8 cellular contexts compared by ENCODE assay signal in the genomic region with DNA sequence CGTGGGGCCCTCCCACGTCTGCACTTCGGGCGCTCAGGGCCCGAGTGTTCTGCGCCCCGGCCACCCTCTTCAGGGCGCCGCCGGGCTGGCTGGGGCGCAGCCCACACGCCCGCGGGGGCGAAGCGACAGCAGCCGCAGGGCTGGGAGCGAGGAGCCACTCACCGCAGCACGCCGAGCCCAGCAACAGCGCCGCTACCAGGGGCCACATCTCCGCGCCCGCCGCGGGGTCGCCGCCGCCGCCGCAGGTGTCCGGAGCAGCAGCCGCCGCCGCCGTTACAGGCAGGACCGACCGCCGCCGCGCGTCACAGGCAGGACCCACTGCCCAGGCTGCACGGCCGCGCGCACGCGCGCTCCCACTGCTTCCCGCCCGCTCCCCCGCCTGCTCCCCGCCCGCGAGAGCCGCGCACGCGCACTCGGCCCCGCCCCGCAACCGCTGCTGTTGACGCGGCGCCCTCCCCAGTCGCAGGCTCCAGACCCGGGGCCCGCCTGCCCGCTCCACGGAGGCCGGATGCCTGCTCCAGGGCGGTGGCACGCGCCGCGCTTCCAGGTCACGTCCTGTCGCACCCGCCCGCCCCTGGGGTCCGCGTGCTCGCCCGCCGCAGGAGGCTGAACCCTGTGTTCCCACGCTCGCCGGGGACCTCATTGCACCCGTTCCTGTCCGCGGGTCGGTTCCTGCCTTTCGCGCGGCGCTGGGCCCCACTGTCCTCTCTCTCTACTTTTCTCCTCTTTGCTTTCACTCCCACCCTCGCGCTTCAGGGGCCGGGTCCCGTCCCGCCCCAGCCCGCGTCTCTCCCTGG. TPM values are rescaled to one million over a fixed set of nuclear protein-coding genes. Genes with fewer than 3 reads are reported as not detected.
DNase-seq lines count a peak whose midpoint lies in the region; ATAC-seq and TF ChIP-seq lines count a peak whose summit lies in the region.

TSS of gene CD47 (minus strand) at position 331 of the 797 bp plus-strand sequence. CDS start at position 208, 123 bp downstream.

- H3K79me1 ChIP-seq in IMR-90 (ENCODE audit: low read depth in 1 of 2, low read length in 2 of 2), result peaks cover 12 to 40% of the 10 kb centered on the region in 2 experiments

- H3K27me3 ChIP-seq in IMR-90 (ENCODE audit: control insufficient read depth, insufficient read depth, low read length), result no peaks in the 10 kb centered on the region
- peaks cover 9% of the 10 kb centered on the region for H3K27me3 ChIP-seq in OCI-LY3 (ENCODE audit: low read depth, low read length)
- no peaks in the 10 kb centered on the region for H3K27me3 ChIP-seq in mononuclear cell (ENCODE audit: insufficient read depth, low read length)

- TF ChIP-seq RAD21 in IMR-90 (IDR thresholded peaks at IDR 0.05; ENCODE audit: low read length), result no peak

- H3K56ac ChIP-seq in IMR-90 (ENCODE audit: extremely low read depth, insufficient read depth, low read length), result peak within 1 kb of the TSS; percentile 83

- peak within 1 kb of the TSS; percentile 81 for H4K91ac ChIP-seq in IMR-90 (ENCODE audit: insufficient read depth, low read depth, low read length)

- H3K9me3 ChIP-seq in IMR-90 (ENCODE audit: control insufficient read depth, insufficient read depth, low read length) (no peaks in the 10 kb centered on the region), OCI-LY3 (ENCODE audit: insufficient read depth, low read length) (no peaks in the 10 kb centered on the region), mononuclear cell (ENCODE audit: low read depth, low read length) (no peaks in the 10 kb centered on the region)

- peak within 1 kb of the TSS; percentile 95 for H3K9ac ChIP-seq in IMR-90 (ENCODE audit: low read depth, low read length)
- H3K9ac ChIP-seq in OCI-LY3 (ENCODE audit: low read length), result peak within 1 kb of the TSS; percentile 94

- H2AK9ac ChIP-seq in IMR-90 (replicated peaks; ENCODE audit: low read depth, low read length, poor library complexity), result peak within 1 kb of the TSS; percentile 92

- WGBS in IMR-90 (ENCODE audit: extremely low coverage in 2 of 2, insufficient read length in 1 of 2), 2 experiments, result 1% methylated on average over 89 of the region's 106 CpGs; no CpG with 5 or more reads in 1 of the 2 experiments

- TF ChIP-seq POLR2A in IMR-90 (IDR thresholded peaks at IDR 0.05; ENCODE audit: low read depth, low read length), result peak; percentile 84

- H2AFZ ChIP-seq in IMR-90 (replicated peaks; ENCODE audit: low read length, poor library complexity) (peak within 1 kb of the TSS; percentile 93), OCI-LY3 (ENCODE audit: low read depth, low read length) (peak within 1 kb of the TSS; percentile 61)

- peak within 1 kb of the TSS; percentile 94 for H3K14ac ChIP-seq in IMR-90 (replicated peaks; ENCODE audit: low read depth, low read length)

- peak within 1 kb of the TSS; percentile 82 to 91 for H4K8ac ChIP-seq in IMR-90 (ENCODE audit: low read depth in 2 of 2, low read length in 2 of 2)

- no TSS peak for BruUV-seq in IMR-90 (replicated peaks; lab: Mats Ljungman, UMichigan)

- H3K27ac ChIP-seq in IMR-90 (ENCODE audit: insufficient read depth, low read length) (peak within 1 kb of the TSS; percentile 95), OCI-LY3 (ENCODE audit: low read length) (peak within 1 kb of the TSS; percentile 68)

- H3K4ac ChIP-seq in IMR-90 (ENCODE audit: low read depth, low read length), result peak within 1 kb of the TSS; percentile 91

- CTCF ChIA-PET in IMR-90 (lab: Yijun Ruan, JAX), result no interaction called here

- dilution Hi-C loops in IMR-90 (cut with HindIII; ENCODE audit: low sequenced_read_pairs, unreplicated experiment), result no loop called here

- H3K9me1 ChIP-seq in IMR-90 (ENCODE audit: insufficient read depth, low read length), result no peaks in the 10 kb centered on the region

- in situ Hi-C loops in IMR-90 (cut with MboI; ENCODE audit: low sequenced_read_pairs), result no loop called here

- peak within 1 kb of the TSS; percentile 98 for H3K23ac ChIP-seq in IMR-90 (ENCODE audit: low read depth, low read length)

- peak within 1 kb of the TSS; percentile 8; the same call in 1 of the 3 replicates for H2BK15ac ChIP-seq in IMR-90 (ENCODE audit: low read depth, low read length)

- DNase-seq in D341Med (ENCODE audit: low spot score) (peak; percentile 100), IMR-90 (peak; percentile 87), activated T-cell treated with anti-CD3 and anti-CD28 coated beads for 4 hours (peak; percentile 91), epithelial cell of esophagus (ENCODE audit: low read depth) (peak; percentile 92)
- peak; percentile 92 to 94 for DNase-seq in stimulated activated CD8-positive, alpha-beta memory T cell treated with anti-CD3 and anti-CD28 coated beads, Interleukin-2, amount 100 ng/mL, for 48 hours (ENCODE audit: low read depth in 2 of 2)

- H2AK5ac ChIP-seq in IMR-90 (ENCODE audit: low read depth, low read length), result peak within 1 kb of the TSS; percentile 54

- TF ChIP-seq CTCF in IMR-90 (conservative IDR thresholded peaks at IDR 0.05; ENCODE audit: low read depth, low read length), result no peak
- no peak for TF ChIP-seq CTCF in OCI-LY3 (IDR thresholded peaks at IDR 0.05; ENCODE audit: low read depth, low read length)
- TF ChIP-seq CTCF in epithelial cell of esophagus (IDR thresholded peaks at IDR 0.05; ENCODE audit: insufficient read depth, low read depth, low read length, missing control alignments), result no peak

- H3K4me1 ChIP-seq in IMR-90 (ENCODE audit: control insufficient read depth, insufficient read depth, low read length) (peaks cover 3% of the 10 kb centered on the region; the same call in 1 of the 2 replicates), OCI-LY3 (ENCODE audit: low read length) (peaks cover 24% of the 10 kb centered on the region), mononuclear cell (ENCODE audit: insufficient read depth, low read length) (peaks cover 42% of the 10 kb centered on the region)

- peaks cover 48% of the 10 kb centered on the region for H3K79me2 ChIP-seq in OCI-LY3 (ENCODE audit: low read length)

- peak within 1 kb of the TSS; percentile 61 for H3K18ac ChIP-seq in IMR-90 (ENCODE audit: low read depth, low read length)

- H3K4me2 ChIP-seq in IMR-90 (ENCODE audit: low read depth, low read length) (peak within 1 kb of the TSS; percentile 99), OCI-LY3 (ENCODE audit: low read length) (peak within 1 kb of the TSS; percentile 91)

- H4K5ac ChIP-seq in IMR-90 (ENCODE audit: low read depth, low read length), result peak within 1 kb of the TSS; percentile 88

- H4K20me1 ChIP-seq in IMR-90 (ENCODE audit: insufficient read depth, low read length), result peaks cover 12% of the 10 kb centered on the region; the same call in 1 of the 2 replicates
- peaks cover 27% of the 10 kb centered on the region for H4K20me1 ChIP-seq in OCI-LY3 (ENCODE audit: insufficient read depth, low read length)

- 0 out of 2 replicates have a peak within 1 kb of the TSS, but pooled peaks have one; percentile 12 for H2BK20ac ChIP-seq in IMR-90 (ENCODE audit: low read depth, low read length)

- peak within 1 kb of the TSS; percentile 82 for H2BK5ac ChIP-seq in IMR-90 (ENCODE audit: low read depth, low read length, poor library complexity, severe bottlenecking)

- POLR2A ChIA-PET in IMR-90 (lab: Charles Lee; ENCODE audit: unreplicated experiment), result no interaction called here

- ATAC-seq in GM21526 (IDR thresholded peaks at IDR 0.05; ENCODE audit: low FRiP score, unreplicated experiment), result peak; percentile 66
- peak; percentile 92 for ATAC-seq in IMR-90 (ENCODE audit: low read depth)

- H3K36me3 ChIP-seq in IMR-90 (ENCODE audit: control insufficient read depth, insufficient read depth, low read length) (no peaks in the 10 kb centered on the region), OCI-LY3 (replicated peaks; ENCODE audit: low read depth, low read length) (peaks cover 21% of the 10 kb centered on the region)

- intact Hi-C loops in IMR-90 (cut with micrococcal nuclease), result loop anchor here (1.0 to 10.0 kb wide), 4 partner anchors 40 to 214 kb away; partner anchors contain the start of gene IFT57

- peak within 1 kb of the TSS; percentile 79 for H2BK120ac ChIP-seq in IMR-90 (ENCODE audit: low read depth, low read length)

- H3K4me3 ChIP-seq in IMR-90 (ENCODE audit: insufficient read depth, low read depth, low read length) (peak within 1 kb of the TSS; percentile 99), OCI-LY3 (ENCODE audit: low read length) (peak within 1 kb of the TSS; percentile 98), epithelial cell of esophagus (ENCODE audit: low read length) (peak within 1 kb of the TSS; percentile 80), mononuclear cell (ENCODE audit: low read length) (peak within 1 kb of the TSS; percentile 92)

TF ChIP-seq in IMR-90, 13 proteins besides CTCF, POLR2A, EP300 and RAD21 (continues in another document):
- TF ChIP-seq NFE2L2 (IDR thresholded peaks at IDR 0.05; ENCODE audit: low read depth, low read length) (no peak), BHLHE40 (IDR thresholded peaks at IDR 0.05; ENCODE audit: low read depth, low read length) (peak; percentile 58), CHD1 (IDR thresholded peaks at IDR 0.05; ENCODE audit: low read depth, low read length) (no peak), SMC3 (IDR thresholded peaks at IDR 0.05; ENCODE audit: low read depth, low read length) (no peak), CEBPB (IDR thresholded peaks at IDR 0.05; ENCODE audit: low read depth, low read length) (no peak), RFX5 (IDR thresholded peaks at IDR 0.05; ENCODE audit: low read depth, low read length) (no peak), MAFK (IDR thresholded peaks at IDR 0.05; ENCODE audit: low read depth, low read length) (no peak), MXI1 (IDR thresholded peaks at IDR 0.05; ENCODE audit: borderline replicate concordance, low read depth, low read length) (no peak), MAZ (IDR thresholded peaks at IDR 0.05; ENCODE audit: borderline replicate concordance, low read depth, low read length) (peak; percentile 93), FOS (IDR thresholded peaks at IDR 0.05; ENCODE audit: low read depth, low read length) (no peak)
- TF ChIP-seq, protein P1, sequence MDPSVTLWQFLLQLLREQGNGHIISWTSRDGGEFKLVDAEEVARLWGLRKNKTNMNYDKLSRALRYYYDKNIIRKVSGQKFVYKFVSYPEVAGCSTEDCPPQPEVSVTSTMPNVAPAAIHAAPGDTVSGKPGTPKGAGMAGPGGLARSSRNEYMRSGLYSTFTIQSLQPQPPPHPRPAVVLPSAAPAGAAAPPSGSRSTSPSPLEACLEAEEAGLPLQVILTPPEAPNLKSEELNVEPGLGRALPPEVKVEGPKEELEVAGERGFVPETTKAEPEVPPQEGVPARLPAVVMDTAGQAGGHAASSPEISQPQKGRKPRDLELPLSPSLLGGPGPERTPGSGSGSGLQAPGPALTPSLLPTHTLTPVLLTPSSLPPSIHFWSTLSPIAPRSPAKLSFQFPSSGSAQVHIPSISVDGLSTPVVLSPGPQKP (IDR thresholded peaks at IDR 0.05; ENCODE audit: borderline replicate concordance, low read depth, low read length), result no peak

RNA-seq across cellular contexts. Expression of gene CD47, which starts in this region (rescaled TPM):
- total RNA-seq in IMR-90 (2012; rRNA removed), result 52.0 and 110 TPM in 2 replicates
- polyA plus RNA-seq in IMR-90 (2012; rRNA removed), result 32.2 and 45.9 TPM in 2 replicates
- 21.8 and 23.3 TPM in 2 replicates for polyA plus RNA-seq in IMR-90 (2012; cell fraction: cytosol; rRNA removed)
- 14.8 and 56.7 TPM in 2 replicates for polyA plus RNA-seq in IMR-90 (2012; cell fraction: nucleus; rRNA removed; ENCODE audit: low replicate concordance)
- 212 TPM for total RNA-seq in mononuclear cell

Comparison
In these comparisons a context has a peak if more than half of its experiments do, and no peak if none do; other contexts are left out.
1. Peak in every context shown above with its lines: DNase-seq, ATAC-seq, H3K4me3 ChIP-seq and H3K27ac ChIP-seq.